Comparison of ENCODE assay signal across 8 cellular contexts in genomic region chr15:65101418-65101890, GRCh38. TPM values are rescaled to one million over a fixed set of nuclear protein-coding genes. Genes with fewer than 3 reads are reported as not detected.
A peak's percentile ranks its signal among the peaks of the same experiment; 100 is the strongest.
DNase-seq lines count a peak whose midpoint lies in the region; ATAC-seq and TF ChIP-seq lines count a peak whose summit lies in the region.

No MANE protein-coding gene starts in this region.

- H3K79me2 ChIP-seq in DOHH2 (ENCODE audit: control insufficient read depth, low read length): no peaks in the 10 kb centered on the region

- H3K4me2 ChIP-seq in DOHH2 (ENCODE audit: low read length): no peak overlapping the region

- H3F3A ChIP-seq in DOHH2 (ENCODE audit: control insufficient read depth, insufficient read depth): no peaks in the 10 kb centered on the region

- no peak overlapping the region for H3K4me3 ChIP-seq in DOHH2 (ENCODE audit: low read length)

- peaks cover 10% of the 10 kb centered on the region for H3K4me1 Mint-ChIP-seq in activated CD4-positive, alpha-beta T cell treated with anti-CD3 and anti-CD28 coated beads, Interleukin-2, amount 10 ng/mL, durations not matched to agents 24 days and 14 days
- H3K4me1 Mint-ChIP-seq in endothelial cell (ENCODE audit: unreplicated experiment): peaks cover 13% of the 10 kb centered on the region
- H3K4me1 Mint-ChIP-seq in stimulated activated effector memory CD8-positive, alpha-beta T cell treated with anti-CD3 and anti-CD28 coated beads, Interleukin-12 subunit alpha, Interleukin-12 subunit beta, amount 100 ng/mL, for 72 hours: peaks cover 17% of the 10 kb centered on the region

- H3K27me3 Mint-ChIP-seq in activated CD4-positive, alpha-beta T cell treated with anti-CD3 and anti-CD28 coated beads, Interleukin-2, amount 10 ng/mL, durations not matched to agents 24 days and 14 days: no peaks in the 10 kb centered on the region
- H3K27me3 Mint-ChIP-seq in endothelial cell (ENCODE audit: unreplicated experiment): peaks cover 4% of the 10 kb centered on the region

- no peaks in the 10 kb centered on the region for H4K20me1 ChIP-seq in DOHH2 (ENCODE audit: control insufficient read depth, insufficient read depth, low read depth, low read length)

- H3K4me3 Mint-ChIP-seq in activated CD4-positive, alpha-beta T cell treated with anti-CD3 and anti-CD28 coated beads, Interleukin-2, amount 10 ng/mL, durations not matched to agents 24 days and 14 days: no peak overlapping the region
- H3K4me3 Mint-ChIP-seq in endothelial cell (ENCODE audit: unreplicated experiment): peak overlapping the region; percentile 80
- no peak overlapping the region for H3K4me3 Mint-ChIP-seq in stimulated activated effector memory CD8-positive, alpha-beta T cell treated with anti-CD3 and anti-CD28 coated beads, Interleukin-12 subunit alpha, Interleukin-12 subunit beta, amount 100 ng/mL, for 72 hours

- peak; percentile 85 for DNase-seq in activated CD4-positive, alpha-beta T cell treated with anti-CD3 and anti-CD28 coated beads, Interleukin-2, amount 10 ng/mL, durations not matched to agents 24 days and 14 days
- DNase-seq in endothelial cell (ENCODE audit: low spot score) (peak; percentile 88), medulla oblongata (ENCODE audit: extremely low spot score) (peak; percentile 71), NCI-H187 treated with DMSO at 0.1 percent for 48 hours (lab: John Stamatoyannopoulos, UW) (no peak)
- peak; percentile 38 to 68 for DNase-seq in stimulated activated effector memory CD8-positive, alpha-beta T cell treated with anti-CD3 and anti-CD28 coated beads, Interleukin-12 subunit alpha, Interleukin-12 subunit beta, amount 100 ng/mL, for 72 hours (ENCODE audit: low spot score in 2 of 2)

- no peak overlapping the region for H3K27ac Mint-ChIP-seq in activated CD4-positive, alpha-beta T cell treated with anti-CD3 and anti-CD28 coated beads, Interleukin-2, amount 10 ng/mL, durations not matched to agents 24 days and 14 days
- H3K27ac Mint-ChIP-seq in endothelial cell (ENCODE audit: unreplicated experiment): no peak overlapping the region
- no peak overlapping the region for H3K27ac Mint-ChIP-seq in stimulated activated effector memory CD8-positive, alpha-beta T cell treated with anti-CD3 and anti-CD28 coated beads, Interleukin-12 subunit alpha, Interleukin-12 subunit beta, amount 100 ng/mL, for 72 hours

- peaks cover 44% of the 10 kb centered on the region for H3K36me3 ChIP-seq in DOHH2 (ENCODE audit: control insufficient read depth, low read length)

- no peaks in the 10 kb centered on the region for H3K9me3 Mint-ChIP-seq in activated CD4-positive, alpha-beta T cell treated with anti-CD3 and anti-CD28 coated beads, Interleukin-2, amount 10 ng/mL, durations not matched to agents 24 days and 14 days
- no peaks in the 10 kb centered on the region for H3K9me3 Mint-ChIP-seq in endothelial cell (ENCODE audit: unreplicated experiment)
- H3K9me3 Mint-ChIP-seq in stimulated activated effector memory CD8-positive, alpha-beta T cell treated with anti-CD3 and anti-CD28 coated beads, Interleukin-12 subunit alpha, Interleukin-12 subunit beta, amount 100 ng/mL, for 72 hours: no peaks in the 10 kb centered on the region

- peaks cover 31% of the 10 kb centered on the region for H3K36me3 Mint-ChIP-seq in activated CD4-positive, alpha-beta T cell treated with anti-CD3 and anti-CD28 coated beads, Interleukin-2, amount 10 ng/mL, durations not matched to agents 24 days and 14 days (ENCODE audit: low read depth)
- H3K36me3 Mint-ChIP-seq in endothelial cell (ENCODE audit: low read depth, unreplicated experiment): peaks cover 16% of the 10 kb centered on the region
- H3K36me3 Mint-ChIP-seq in stimulated activated effector memory CD8-positive, alpha-beta T cell treated with anti-CD3 and anti-CD28 coated beads, Interleukin-12 subunit alpha, Interleukin-12 subunit beta, amount 100 ng/mL, for 72 hours: peaks cover 64% of the 10 kb centered on the region

- TF ChIP-seq EP300 in Ishikawa (IDR thresholded peaks at IDR 0.05; ENCODE audit: borderline replicate concordance): no peak

- H3K9me3 ChIP-seq in DOHH2 (ENCODE audit: control insufficient read depth, insufficient read depth, low read length): no peaks in the 10 kb centered on the region

- no peak overlapping the region for H3K27ac ChIP-seq in DOHH2 (ENCODE audit: low read depth, low read length)

- peak; percentile 96 for TF ChIP-seq CTCF in DOHH2 (IDR thresholded peaks at IDR 0.05; ENCODE audit: low read depth, low read length, poor library complexity, severe bottlenecking)
- peak; percentile 84 for TF ChIP-seq CTCF in endothelial cell (IDR thresholded peaks at IDR 0.05; ENCODE audit: unreplicated experiment)

- H3K4me1 ChIP-seq in DOHH2 (ENCODE audit: control insufficient read depth, low read length): no peaks in the 10 kb centered on the region

- TF ChIP-seq RAD21 in Ishikawa (IDR thresholded peaks at IDR 0.05; ENCODE audit: low read depth): peak; percentile 81

- no peaks in the 10 kb centered on the region for H3K27me3 ChIP-seq in DOHH2 (ENCODE audit: control insufficient read depth, low read length)

- ATAC-seq in stimulated activated effector memory CD8-positive, alpha-beta T cell treated with anti-CD3 and anti-CD28 coated beads, Interleukin-12 subunit alpha, Interleukin-12 subunit beta, amount 100 ng/mL, for 72 hours: peak; percentile 37
- ATAC-seq in HG03457 (IDR thresholded peaks at IDR 0.05; ENCODE audit: unreplicated experiment): no peak

- no peaks in the 10 kb centered on the region for H3K9me2 ChIP-seq in DOHH2 (replicated peaks; ENCODE audit: control insufficient read depth, low read length)

- intact Hi-C loops in activated CD4-positive, alpha-beta T cell treated with anti-CD3 and anti-CD28 coated beads, Interleukin-2, amount 10 ng/mL, durations not matched to agents 24 days and 14 days (cut with micrococcal nuclease): loop anchor here (2.0 kb wide), 1 partner anchor 47 kb away; no protein-coding TSS in a partner anchor

TF ChIP-seq in Ishikawa, 13 proteins besides CTCF, POLR2A, EP300 and RAD21 (continues in another document):
- TF ChIP-seq YY1 (IDR thresholded peaks at IDR 0.05; ENCODE audit: low read depth) (no peak), ZBTB7A (IDR thresholded peaks at IDR 0.05; ENCODE audit: low read depth) (no peak), MAX (IDR thresholded peaks at IDR 0.05) (no peak), TCF12 (IDR thresholded peaks at IDR 0.05; ENCODE audit: low read depth) (no peak), TEAD4 (IDR thresholded peaks at IDR 0.05) (no peak), NFIC (IDR thresholded peaks at IDR 0.05) (no peak), CREB1 (IDR thresholded peaks at IDR 0.05; ENCODE audit: low read depth) (no peak), EGR1 (IDR thresholded peaks at IDR 0.05) (no peak), USF1 (IDR thresholded peaks at IDR 0.05) (no peak), TAF1 (IDR thresholded peaks at IDR 0.05; ENCODE audit: low read depth) (no peak), REST (IDR thresholded peaks at IDR 0.05; ENCODE audit: low read depth) (no peak), CEBPB (IDR thresholded peaks at IDR 0.05) (no peak)

RNA-seq across cellular contexts. Expression of gene UBAP1L, which starts 13.5 kb away (rescaled TPM):
- 6.3 and 6.6 TPM in 2 replicates for total RNA-seq in activated CD4-positive, alpha-beta T cell treated with anti-CD3 and anti-CD28 coated beads, Interleukin-2, amount 10 ng/mL, durations not matched to agents 24 days and 14 days
- total RNA-seq in endothelial cell (ENCODE audit: unreplicated experiment): 1.8 TPM

RNA-seq across cellular contexts. Expression of gene KBTBD13, which starts 24.9 kb away (rescaled TPM):
- total RNA-seq in activated CD4-positive, alpha-beta T cell treated with anti-CD3 and anti-CD28 coated beads, Interleukin-2, amount 10 ng/mL, durations not matched to agents 24 days and 14 days: not detected in 2 replicates
- not detected for total RNA-seq in endothelial cell (ENCODE audit: unreplicated experiment)

RNA-seq across cellular contexts. Expression of gene PDCD7, which starts 32.2 kb away (rescaled TPM):
- 59.9 and 60.1 TPM in 2 replicates for total RNA-seq in activated CD4-positive, alpha-beta T cell treated with anti-CD3 and anti-CD28 coated beads, Interleukin-2, amount 10 ng/mL, durations not matched to agents 24 days and 14 days
- 19.3 TPM for total RNA-seq in endothelial cell (ENCODE audit: unreplicated experiment)

RNA-seq across cellular contexts. Expression of gene RASL12, which starts 33.7 kb away (rescaled TPM):
- total RNA-seq in activated CD4-positive, alpha-beta T cell treated with anti-CD3 and anti-CD28 coated beads, Interleukin-2, amount 10 ng/mL, durations not matched to agents 24 days and 14 days: not detected in 2 replicates
- total RNA-seq in endothelial cell (ENCODE audit: unreplicated experiment): 0.69 TPM

RNA-seq across cellular contexts. Expression of gene SLC51B, which starts 56.3 kb away (rescaled TPM):
- total RNA-seq in activated CD4-positive, alpha-beta T cell treated with anti-CD3 and anti-CD28 coated beads, Interleukin-2, amount 10 ng/mL, durations not matched to agents 24 days and 14 days: not detected in 2 replicates
- total RNA-seq in endothelial cell (ENCODE audit: unreplicated experiment): not detected
